8 cellular contexts compared by ENCODE assay signal in genomic region chr21:14382835-14383595, GRCh38. TPM values are rescaled to one million over a fixed set of nuclear protein-coding genes. Genes with fewer than 3 reads are reported as not detected.
DNase-seq lines count a peak whose midpoint lies in the region; ATAC-seq and TF ChIP-seq lines count a peak whose summit lies in the region.

HSPA13 (minus strand) TSS chr21:14383146; CDS start chr21:14383119, 27 bp downstream.

- ATAC-seq in CD4-positive, CD25-positive, alpha-beta regulatory T cell (ENCODE audit: low read depth in 2 of 2) = peak; percentile 97 to 98
- ATAC-seq in GM19438 (IDR thresholded peaks at IDR 0.05; ENCODE audit: low read depth, unreplicated experiment) (peak; percentile 95), HG03575 (IDR thresholded peaks at IDR 0.05; ENCODE audit: extremely low read depth, insufficient number of reproducible peaks, low FRiP score, unreplicated experiment) (peak; percentile 95), right lobe of liver (peak; percentile 98 to 100 (median 99))
- ATAC-seq in activated CD8-positive, alpha-beta T cell treated with anti-CD3 and anti-CD28 coated beads for 36 hours = peak; percentile 96

- H3K27ac ChIP-seq in CD4-positive, CD25-positive, alpha-beta regulatory T cell (ENCODE audit: insufficient read depth, low read length, poor library complexity, severe bottlenecking) = peak within 1 kb of the TSS; percentile 94
- peak within 1 kb of the TSS; percentile 77 for H3K27ac ChIP-seq in duodenal mucosa (ENCODE audit: low read depth, low read length)
- peak within 1 kb of the TSS; percentile 61 to 81 (median 73) for H3K27ac ChIP-seq in right lobe of liver

- WGBS in right lobe of liver (ENCODE audit: insufficient coverage, low coverage, low lambda C conversion rate, missing lambda C conversion rate) = 0% methylated on average over 12 of the region's 46 CpGs

- peaks cover 8 to 49% (median 29%) of the 10 kb centered on the region in 4 donors for H3K4me1 Mint-ChIP-seq in CD4-positive, CD25-positive, alpha-beta regulatory T cell
- peaks cover 30% of the 10 kb centered on the region for H3K4me1 Mint-ChIP-seq in activated CD8-positive, alpha-beta T cell treated with anti-CD3 and anti-CD28 coated beads for 36 hours (ENCODE audit: low read depth)

- H3K36me3 Mint-ChIP-seq in CD4-positive, CD25-positive, alpha-beta regulatory T cell = peaks cover 8% of the 10 kb centered on the region
- H3K36me3 Mint-ChIP-seq in activated CD8-positive, alpha-beta T cell treated with anti-CD3 and anti-CD28 coated beads for 36 hours (ENCODE audit: low read depth) = peaks cover 23% of the 10 kb centered on the region

- intact Hi-C loops in activated CD8-positive, alpha-beta T cell treated with anti-CD3 and anti-CD28 coated beads for 36 hours (cut with micrococcal nuclease) = loop anchor here (5.0 to 10.0 kb wide), 2 partner anchors 164 to 1352 kb away; partner anchors contain the start of gene SAMSN1
- intact Hi-C loops in right lobe of liver (cut with DNase I) = no loop called here

- peak; percentile 47 for TF ChIP-seq POLR2A in right lobe of liver (IDR thresholded peaks at IDR 0.05)

- peak within 1 kb of the TSS; percentile 90 for H3K4me3 ChIP-seq in CD4-positive, CD25-positive, alpha-beta regulatory T cell (ENCODE audit: low read depth, low read length)
- H3K4me3 ChIP-seq in duodenal mucosa (ENCODE audit: low read depth in 1 of 2, low read length in 2 of 2) = peak within 1 kb of the TSS; percentile 91 to 98
- peak within 1 kb of the TSS; percentile 66 to 79 (median 75) for H3K4me3 ChIP-seq in right lobe of liver

- H3K27me3 ChIP-seq in CD4-positive, CD25-positive, alpha-beta regulatory T cell (ENCODE audit: control insufficient read depth, insufficient read depth, low read length) = no peaks in the 10 kb centered on the region
- H3K27me3 ChIP-seq in duodenal mucosa (ENCODE audit: control insufficient read depth in 1 of 2, insufficient read depth in 2 of 2, low read length in 2 of 2) (no peaks in the 10 kb centered on the region), right lobe of liver (no peaks in the 10 kb centered on the region)

- H3K27me3 Mint-ChIP-seq in CD4-positive, CD25-positive, alpha-beta regulatory T cell = peaks cover 9% of the 10 kb centered on the region
- H3K27me3 Mint-ChIP-seq in activated CD8-positive, alpha-beta T cell treated with anti-CD3 and anti-CD28 coated beads for 36 hours = no peaks in the 10 kb centered on the region

- no peaks in the 10 kb centered on the region for H3K9me3 ChIP-seq in CD4-positive, CD25-positive, alpha-beta regulatory T cell (ENCODE audit: control insufficient read depth in 2 of 2, low read length in 2 of 2)
- H3K9me3 ChIP-seq in duodenal mucosa (ENCODE audit: control insufficient read depth in 1 of 2, low read length in 2 of 2) (no peaks in the 10 kb centered on the region), right lobe of liver (no peaks in the 10 kb centered on the region)

- peak within 1 kb of the TSS; percentile 87 to 94 for H3K9ac ChIP-seq in duodenal mucosa (ENCODE audit: low read depth in 1 of 2, low read length in 2 of 2)

- CTCF ChIA-PET in activated CD8-positive, alpha-beta T cell treated with anti-CD3 and anti-CD28 coated beads for 36 hours (lab: Charles Lee) = interaction anchor here (0.9 to 3.5 kb wide), 6 partner anchors 9 to 355 kb away, joined by 3 to 10 read pairs (median 4); no protein-coding TSS in a partner anchor

- POLR2A ChIA-PET in activated CD8-positive, alpha-beta T cell treated with anti-CD3 and anti-CD28 coated beads for 36 hours (lab: Charles Lee) = interaction anchor here (0.8 to 1.8 kb wide), 8 partner anchors 11 to 392 kb away, joined by 3 to 5 read pairs (median 3); no protein-coding TSS in a partner anchor

- no peaks in the 10 kb centered on the region for H3K9me3 Mint-ChIP-seq in CD4-positive, CD25-positive, alpha-beta regulatory T cell
- H3K9me3 Mint-ChIP-seq in activated CD8-positive, alpha-beta T cell treated with anti-CD3 and anti-CD28 coated beads for 36 hours = no peaks in the 10 kb centered on the region

- peak; percentile 99 to 100 (median 99) for DNase-seq in CD4-positive, CD25-positive, alpha-beta regulatory T cell
- DNase-seq in NCI-H82 treated with DMSO at 0.1 percent for 48 hours (lab: John Stamatoyannopoulos, UW; ENCODE audit: unreplicated experiment) (peak; percentile 99), right lobe of liver (peak; percentile 99 to 100 (median 100))
- DNase-seq in activated CD8-positive, alpha-beta T cell treated with anti-CD3 and anti-CD28 coated beads for 36 hours = peak; percentile 100
- DNase-seq in stimulated activated CD4-positive, alpha-beta T cell treated with anti-CD3 and anti-CD28 coated beads, Interleukin-4, amount 100 ng/mL, for 4 hours = peak; percentile 96 to 100

- H3K4me3 Mint-ChIP-seq in CD4-positive, CD25-positive, alpha-beta regulatory T cell = peak within 1 kb of the TSS; percentile 98 to 100 (median 100)
- peak within 1 kb of the TSS; percentile 92 for H3K4me3 Mint-ChIP-seq in activated CD8-positive, alpha-beta T cell treated with anti-CD3 and anti-CD28 coated beads for 36 hours

- H3K27ac Mint-ChIP-seq in CD4-positive, CD25-positive, alpha-beta regulatory T cell = peak within 1 kb of the TSS; percentile 98 to 100 (median 100)
- H3K27ac Mint-ChIP-seq in activated CD8-positive, alpha-beta T cell treated with anti-CD3 and anti-CD28 coated beads for 36 hours = peak within 1 kb of the TSS; percentile 97

- H3K4me1 ChIP-seq in CD4-positive, CD25-positive, alpha-beta regulatory T cell (ENCODE audit: control insufficient read depth, insufficient read depth, low read length, poor library complexity, severe bottlenecking) = peaks cover 26% of the 10 kb centered on the region
- peaks cover 21 to 22% of the 10 kb centered on the region in 2 donors for H3K4me1 ChIP-seq in duodenal mucosa (ENCODE audit: control insufficient read depth in 1 of 2, insufficient read depth in 2 of 2, low read length in 2 of 2)
- H3K4me1 ChIP-seq in right lobe of liver = peaks cover 0 to 22% (median 10%) of the 10 kb centered on the region in 4 donors

- no peak for TF ChIP-seq CTCF in activated CD8-positive, alpha-beta T cell treated with anti-CD3 and anti-CD28 coated beads for 36 hours (IDR thresholded peaks at IDR 0.05)
- TF ChIP-seq CTCF in right lobe of liver (IDR thresholded peaks at IDR 0.05) = no peak

- peaks cover 6% of the 10 kb centered on the region for H3K36me3 ChIP-seq in CD4-positive, CD25-positive, alpha-beta regulatory T cell (ENCODE audit: control insufficient read depth, insufficient read depth, low read length)
- H3K36me3 ChIP-seq in duodenal mucosa (ENCODE audit: control insufficient read depth in 1 of 2, insufficient read depth in 2 of 2, low read length in 2 of 2) = peaks cover 0 to 2% of the 10 kb centered on the region in 2 donors
- H3K36me3 ChIP-seq in right lobe of liver = peaks cover 0 to 2% (median 0%) of the 10 kb centered on the region in 4 donors

RNA-seq across cellular contexts. Expression of gene HSPA13, which starts in this region (rescaled TPM):
- 28.6 TPM for total RNA-seq in CD4-positive, CD25-positive, alpha-beta regulatory T cell
- 10 to 100 TPM; 11.5 to 17.9 (median 13.0) TPM for polyA plus RNA-seq in CD4-positive, CD25-positive, alpha-beta regulatory T cell
- 10 to 100 TPM; 37.1 to 39.8 TPM for total RNA-seq in activated CD8-positive, alpha-beta T cell treated with anti-CD3 and anti-CD28 coated beads for 36 hours
- total RNA-seq in right lobe of liver = 10 to 100 TPM in 2 of 6 experiments, 1 to 10 TPM in 4; 7.2 to 17.0 (median 9.2) TPM

Comparison
In these comparisons a context has a peak if more than half of its experiments do, and no peak if none do; other contexts are left out.
1. Peak in every context shown above with its lines: DNase-seq, ATAC-seq, H3K4me3 ChIP-seq and H3K27ac ChIP-seq.